In the genomic region with DNA sequence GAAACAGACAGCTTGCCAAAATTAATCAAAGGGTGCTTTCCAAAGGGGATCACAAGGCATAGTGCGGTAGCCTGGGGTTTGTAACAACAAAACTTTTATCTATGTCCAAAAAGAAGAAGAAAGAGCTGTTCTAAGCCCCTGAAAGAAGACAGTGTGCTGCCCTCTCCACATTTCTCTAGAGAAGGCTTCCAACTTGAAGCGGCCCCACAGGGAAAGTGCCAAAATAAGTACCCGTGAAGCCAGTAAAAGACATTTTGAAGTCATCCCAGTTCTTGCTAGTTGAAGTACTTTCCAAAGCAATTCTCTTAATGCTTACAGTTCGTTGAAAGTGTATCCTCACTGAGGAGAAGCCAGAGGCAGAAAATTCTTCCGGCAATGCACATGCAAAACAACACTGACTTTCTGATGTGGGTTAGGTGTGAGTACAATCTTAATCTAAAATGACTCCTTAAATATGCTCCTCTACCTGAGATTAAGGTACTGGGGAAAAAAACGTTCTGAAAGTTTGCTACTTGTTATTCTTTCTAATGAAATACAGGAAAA, we compare ENCODE assay signal across 22 cellular contexts. TPM values are rescaled to one million over a fixed set of nuclear protein-coding genes. Genes with fewer than 3 reads are reported as not detected.
DNase-seq lines count a peak whose midpoint lies in the region; ATAC-seq, FAIRE-seq and TF ChIP-seq lines count a peak whose summit lies in the region.
"Had no signal": no experiment of that assay in that cellular context is flagged by ENCODE, and none has a peak within 500 bp of the region (broad histone marks: within the 10 kb centered on the region; RNA-seq: fewer than 3 reads in every experiment).

No MANE protein-coding gene starts in this region.

- TF ChIP-seq CTCF in activated CD8-positive, alpha-beta T cell treated with anti-CD3 and anti-CD28 coated beads for 36 hours (IDR thresholded peaks at IDR 0.05) = no peak
- no peak for TF ChIP-seq CTCF in mucosa of descending colon (IDR thresholded peaks at IDR 0.05)

- ATAC-seq in activated CD8-positive, alpha-beta T cell treated with anti-CD3 and anti-CD28 coated beads for 36 hours = no peak
- ATAC-seq in mucosa of descending colon = peak; percentile 15
- ATAC-seq in GM21526 (IDR thresholded peaks at IDR 0.05; ENCODE audit: low FRiP score, unreplicated experiment) = no peak
- ATAC-seq: activated CD4-positive, CD25-positive, alpha-beta regulatory T cell treated with anti-CD3 and anti-CD28 coated beads, Interleukin-2, amount 50 U/mL, for 24 hours had no signal

- H3K36me3 Mint-ChIP-seq in activated CD4-positive, alpha-beta T cell treated with anti-CD3 and anti-CD28 coated beads, Interleukin-2, amount 10 ng/mL, durations not matched to agents 24 days and 14 days (ENCODE audit: low read depth) = peaks cover 36% of the 10 kb centered on the region
- H3K36me3 Mint-ChIP-seq in activated CD8-positive, alpha-beta T cell treated with anti-CD3 and anti-CD28 coated beads for 36 hours (ENCODE audit: low read depth) = peaks cover 34% of the 10 kb centered on the region
- H3K36me3 Mint-ChIP-seq: brain had no signal

- H3K9me3 Mint-ChIP-seq in activated CD4-positive, alpha-beta T cell treated with anti-CD3 and anti-CD28 coated beads, Interleukin-2, amount 10 ng/mL, durations not matched to agents 24 days and 14 days = peaks cover 3% of the 10 kb centered on the region
- H3K9me3 Mint-ChIP-seq in activated CD8-positive, alpha-beta T cell treated with anti-CD3 and anti-CD28 coated beads for 36 hours = no peaks in the 10 kb centered on the region
- H3K9me3 Mint-ChIP-seq: brain had no signal

- H3K27ac Mint-ChIP-seq in activated CD4-positive, alpha-beta T cell treated with anti-CD3 and anti-CD28 coated beads, Interleukin-2, amount 10 ng/mL, durations not matched to agents 24 days and 14 days = peak overlapping the region; percentile 86
- H3K27ac Mint-ChIP-seq in activated CD8-positive, alpha-beta T cell treated with anti-CD3 and anti-CD28 coated beads for 36 hours = peak overlapping the region; percentile 97
- H3K27ac Mint-ChIP-seq: brain had no signal

- no peak overlapping the region for H3K4me3 ChIP-seq in mucosa of descending colon
- H3K4me3 ChIP-seq: lung had no signal

- POLR2A ChIA-PET in activated CD8-positive, alpha-beta T cell treated with anti-CD3 and anti-CD28 coated beads for 36 hours (lab: Charles Lee) = interaction anchor here (1.1 to 13.9 kb wide), 5 partner anchors 10 to 31 kb away, joined by 3 to 204 read pairs (median 4); a partner anchor contains a TSS

- intact Hi-C loops in activated CD4-positive, alpha-beta T cell treated with anti-CD3 and anti-CD28 coated beads, Interleukin-2, amount 10 ng/mL, durations not matched to agents 24 days and 14 days (cut with micrococcal nuclease) = no loop called here
- intact Hi-C loops in activated CD8-positive, alpha-beta T cell treated with anti-CD3 and anti-CD28 coated beads for 36 hours (cut with micrococcal nuclease) = no loop called here
- intact Hi-C loops in mucosa of descending colon (cut with DNase I, micrococcal nuclease) = no loop called here

- CTCF ChIA-PET in activated CD8-positive, alpha-beta T cell treated with anti-CD3 and anti-CD28 coated beads for 36 hours (lab: Charles Lee) = interaction anchor here (1.3 to 1.5 kb wide), 2 partner anchors 12 to 17 kb away, joined by 3 to 5 read pairs; no protein-coding TSS in a partner anchor

- H3K4me1 Mint-ChIP-seq in activated CD4-positive, alpha-beta T cell treated with anti-CD3 and anti-CD28 coated beads, Interleukin-2, amount 10 ng/mL, durations not matched to agents 24 days and 14 days = peaks cover 78% of the 10 kb centered on the region
- H3K4me1 Mint-ChIP-seq in activated CD8-positive, alpha-beta T cell treated with anti-CD3 and anti-CD28 coated beads for 36 hours (ENCODE audit: low read depth) = peaks cover 79% of the 10 kb centered on the region
- H3K4me1 Mint-ChIP-seq: brain had no signal

- FAIRE-seq in GM12891 (lab: Jason Lieb, UNC) = peak; percentile 72

- peak; percentile 65 for DNase-seq in activated CD4-positive, alpha-beta T cell treated with anti-CD3 and anti-CD28 coated beads, Interleukin-2, amount 10 ng/mL, durations not matched to agents 24 days and 14 days
- DNase-seq in activated CD4-positive, alpha-beta T cell treated with anti-CD3 and anti-CD28 coated beads, Interleukin-2, amount 50 U/mL, for 4 hours = no peak
- DNase-seq in GM12891 (ENCODE audit: insufficient read length, low spot score) = no peak
- no peak for DNase-seq in activated CD8-positive, alpha-beta T cell treated with anti-CD3 and anti-CD28 coated beads for 36 hours
- no peak for DNase-seq in mucosa of descending colon
- DNase-seq in NCI-H226 = no peak
- no peak for DNase-seq in GF-D8 (lab: John Stamatoyannopoulos, UW)
- DNase-seq: C1 segment of cervical spinal cord; DMS79; IMR-90; NCI-H2171; stimulated activated CD4-positive, alpha-beta T cell treated with anti-CD3 and anti-CD28 coated beads, Interleukin-12 subunit alpha, Interleukin-12 subunit beta, amount 100 ng/mL, for 4 hours; stimulated activated naive CD4-positive, alpha-beta T cell treated with Interleukin-2 at 50 U/mL for 16 hours had no signal

- no peaks in the 10 kb centered on the region for H3K36me3 ChIP-seq in mucosa of descending colon (ENCODE audit: low read depth)

- peak; percentile 82 for TF ChIP-seq POLR2A in GM12891 (IDR thresholded peaks at IDR 0.05; ENCODE audit: low read depth, low read length)

- H3K9me3 ChIP-seq in mucosa of descending colon = no peaks in the 10 kb centered on the region

- H3K4me1 ChIP-seq in mucosa of descending colon (ENCODE audit: low read depth) = no peaks in the 10 kb centered on the region

- H3K27me3 Mint-ChIP-seq in activated CD4-positive, alpha-beta T cell treated with anti-CD3 and anti-CD28 coated beads, Interleukin-2, amount 10 ng/mL, durations not matched to agents 24 days and 14 days = no peaks in the 10 kb centered on the region
- no peaks in the 10 kb centered on the region for H3K27me3 Mint-ChIP-seq in activated CD8-positive, alpha-beta T cell treated with anti-CD3 and anti-CD28 coated beads for 36 hours

- peak overlapping the region; percentile 72 for H3K4me3 Mint-ChIP-seq in activated CD4-positive, alpha-beta T cell treated with anti-CD3 and anti-CD28 coated beads, Interleukin-2, amount 10 ng/mL, durations not matched to agents 24 days and 14 days
- peak overlapping the region; percentile 67 for H3K4me3 Mint-ChIP-seq in activated CD8-positive, alpha-beta T cell treated with anti-CD3 and anti-CD28 coated beads for 36 hours
- H3K4me3 Mint-ChIP-seq: brain had no signal

TF ChIP-seq in GM12891, 5 proteins besides CTCF, POLR2A, EP300 and RAD21:
- TF ChIP-seq PAX5 (IDR thresholded peaks at IDR 0.05; ENCODE audit: insufficient read depth, low read length, severe bottlenecking) (no peak), SPI1 (IDR thresholded peaks at IDR 0.05; ENCODE audit: low read depth, low read length) (no peak), POLR2AphosphoS5 (IDR thresholded peaks at IDR 0.05; ENCODE audit: low read depth, low read length) (no peak), TAF1 (IDR thresholded peaks at IDR 0.05; ENCODE audit: low read depth, low read length) (no peak), POU2F2 (IDR thresholded peaks at IDR 0.05; ENCODE audit: low read depth, low read length) (no peak)

RNA-seq across cellular contexts. Expression of a gene that starts 21.3 kb away (rescaled TPM):
- 3.6 and 4.1 TPM in 2 replicates for total RNA-seq in activated CD4-positive, alpha-beta T cell treated with anti-CD3 and anti-CD28 coated beads, Interleukin-2, amount 10 ng/mL, durations not matched to agents 24 days and 14 days
- polyA plus RNA-seq in GM12891 (2012; ENCODE audit: low read depth, missing spikeins) = 77.2 TPM
- total RNA-seq in activated CD8-positive, alpha-beta T cell treated with anti-CD3 and anti-CD28 coated beads for 36 hours = 1 to 10 TPM; 1.4 to 2.2 TPM
- total RNA-seq in mucosa of descending colon = 10 to 100 TPM in 1 of 3 donors, 1 to 10 TPM in 2; 4.5 to 11.5 (median 6.9) TPM
- total RNA-seq: A172, dermis microvascular lymphatic vessel endothelial cell, IMR-90 had no signal
- polyA plus RNA-seq: IMR-90, neural cell had no signal

RNA-seq across cellular contexts. Expression of a gene that starts 30.4 kb away (rescaled TPM):
- total RNA-seq in activated CD4-positive, alpha-beta T cell treated with anti-CD3 and anti-CD28 coated beads, Interleukin-2, amount 10 ng/mL, durations not matched to agents 24 days and 14 days = 279 and 288 TPM in 2 replicates
- polyA plus RNA-seq in GM12891 (2012; ENCODE audit: low read depth, missing spikeins) = 94.1 TPM
- 100 to 1,000 TPM; 190 to 198 TPM for total RNA-seq in activated CD8-positive, alpha-beta T cell treated with anti-CD3 and anti-CD28 coated beads for 36 hours
- 100 to 1,000 TPM in 1 of 3 donors, 10 to 100 TPM in 2; 64.6 to 150 (median 70.4) TPM for total RNA-seq in mucosa of descending colon

RNA-seq across cellular contexts. Expression of a gene that starts 40.3 kb away (rescaled TPM):
- 46.4 and 46.6 TPM in 2 replicates for total RNA-seq in activated CD4-positive, alpha-beta T cell treated with anti-CD3 and anti-CD28 coated beads, Interleukin-2, amount 10 ng/mL, durations not matched to agents 24 days and 14 days
- polyA plus RNA-seq in GM12891 (2012; ENCODE audit: low read depth, missing spikeins) = 71.3 TPM
- 10 to 100 TPM; 40.5 to 45.3 TPM for total RNA-seq in activated CD8-positive, alpha-beta T cell treated with anti-CD3 and anti-CD28 coated beads for 36 hours
- total RNA-seq in mucosa of descending colon = 10 to 100 TPM; 16.2 to 17.9 (median 17.6) TPM

RNA-seq across cellular contexts. Expression of a gene that starts 55.6 kb away (rescaled TPM):
- not detected in 2 replicates for total RNA-seq in activated CD4-positive, alpha-beta T cell treated with anti-CD3 and anti-CD28 coated beads, Interleukin-2, amount 10 ng/mL, durations not matched to agents 24 days and 14 days
- not detected for polyA plus RNA-seq in GM12891 (2012; ENCODE audit: low read depth, missing spikeins)
- not detected for total RNA-seq in activated CD8-positive, alpha-beta T cell treated with anti-CD3 and anti-CD28 coated beads for 36 hours
- total RNA-seq in mucosa of descending colon = not detected
- total RNA-seq: A172, dermis microvascular lymphatic vessel endothelial cell, IMR-90, lung, ureter had no signal
- polyA plus RNA-seq: esophagus, IMR-90, lung, neural cell had no signal
